ENCODE assay signal across 13 cellular contexts in genomic region chr3:149247025-149247710, GRCh38. TPM values are rescaled to one million over a fixed set of nuclear protein-coding genes. Genes with fewer than 3 reads are reported as not detected.
DNase-seq lines count a peak whose midpoint lies in the region; ATAC-seq and TF ChIP-seq lines count a peak whose summit lies in the region.
"Had no signal": no experiment of that assay in that cellular context is flagged by ENCODE, and none has a peak within 500 bp of the region (broad histone marks: within the 10 kb centered on the region; RNA-seq: fewer than 3 reads in every experiment).

No MANE protein-coding gene starts in this region.

- ATAC-seq in HG03108 (IDR thresholded peaks at IDR 0.05; ENCODE audit: unreplicated experiment) = no peak
- no peak for ATAC-seq in GM19328 (IDR thresholded peaks at IDR 0.05; ENCODE audit: unreplicated experiment)

- H4K20me1 ChIP-seq in Karpas-422 (ENCODE audit: insufficient read depth, low read depth, low read length) = no peaks in the 10 kb centered on the region

- peak overlapping the region; percentile 51 for H2AFZ ChIP-seq in Karpas-422 (ENCODE audit: low read length)

- no peak overlapping the region for H2BK120ac ChIP-seq in mesendoderm (ENCODE audit: low read depth, low read length)

- H3K79me2 ChIP-seq in Karpas-422 (ENCODE audit: low read length) = no peaks in the 10 kb centered on the region
- no peaks in the 10 kb centered on the region for H3K79me2 ChIP-seq in mesendoderm (ENCODE audit: control insufficient read depth, insufficient read depth, low read length)

- WGBS in mesendoderm (ENCODE audit: extremely low coverage, insufficient coverage, low lambda C conversion rate) = no CpG with 5 or more reads among the region's 6 CpGs

- DNase-seq in AG08395 (ENCODE audit: low spot score) (peak; percentile 21), Karpas-422 (peak; percentile 62), cardiac fibroblast (ENCODE audit: low read depth in 2 of 2) (peak; percentile 26 to 70), mesendoderm (no peak), inferior parietal cortex (ENCODE audit: extremely low spot score) (no peak)
- no peak for DNase-seq in activated T-cell treated with anti-CD3 and anti-CD28 coated beads, Interleukin-2, amount 50 U/mL, for 48 hours
- DNase-seq: activated T-cell treated with anti-CD3 and anti-CD28 coated beads, Interleukin-2, amount 50 U/mL, for 1 hour; caudate nucleus had no signal

- no peak overlapping the region for H3K23ac ChIP-seq in mesendoderm (ENCODE audit: low read length)

- no peak overlapping the region for H3K56ac ChIP-seq in mesendoderm (ENCODE audit: low read length)

- peak overlapping the region; percentile 37 for H3K4ac ChIP-seq in mesendoderm (ENCODE audit: low read depth, low read length)

- no peaks in the 10 kb centered on the region for H3K36me3 ChIP-seq in Karpas-422 (ENCODE audit: insufficient read depth, low read length)
- no peaks in the 10 kb centered on the region for H3K36me3 ChIP-seq in mesendoderm (ENCODE audit: control insufficient read depth, insufficient read depth, low read length)

- H3K79me1 ChIP-seq in mesendoderm (ENCODE audit: low read length) = no peaks in the 10 kb centered on the region

- H4K5ac ChIP-seq in mesendoderm (ENCODE audit: low read length) = no peak overlapping the region

- TF ChIP-seq CTCF in cardiac fibroblast (IDR thresholded peaks at IDR 0.05; ENCODE audit: low read depth, low read length) = no peak

- H3K4me1 ChIP-seq in Karpas-422 (ENCODE audit: low read length) = peaks cover 76% of the 10 kb centered on the region
- H3K4me1 ChIP-seq in mesendoderm (ENCODE audit: control insufficient read depth, low read depth, low read length) = no peaks in the 10 kb centered on the region

- H3K4me3 ChIP-seq in Karpas-422 (ENCODE audit: low read length) = peak overlapping the region; percentile 50
- no peak overlapping the region for H3K4me3 ChIP-seq in cardiac fibroblast (replicated peaks in 1 of 2; ENCODE audit: low read depth in 2 of 2, low read length in 2 of 2)
- no peak overlapping the region for H3K4me3 ChIP-seq in mesendoderm (ENCODE audit: low read length)

- no peak overlapping the region for H3K18ac ChIP-seq in mesendoderm (ENCODE audit: low read length)

- no peak overlapping the region for H4K8ac ChIP-seq in mesendoderm (ENCODE audit: low read depth, low read length)

- H3K27me3 ChIP-seq in Karpas-422 (ENCODE audit: low read length) = no peaks in the 10 kb centered on the region
- no peaks in the 10 kb centered on the region for H3K27me3 ChIP-seq in mesendoderm (ENCODE audit: insufficient read depth, low read length, poor library complexity)

- no peaks in the 10 kb centered on the region for H3K9me2 ChIP-seq in Karpas-422 (replicated peaks; ENCODE audit: insufficient read depth, low read length)

- peak overlapping the region; percentile 30; the same call in 1 of the 2 replicates for H3K9ac ChIP-seq in Karpas-422 (ENCODE audit: low read length)
- H3K9ac ChIP-seq in mesendoderm (ENCODE audit: low read length) = no peak overlapping the region

- no peak overlapping the region for H2BK15ac ChIP-seq in mesendoderm (replicated peaks; ENCODE audit: low read depth)

- peak overlapping the region; percentile 88 for H3K4me2 ChIP-seq in Karpas-422 (ENCODE audit: low read depth, low read length, poor library complexity, severe bottlenecking)
- H3K4me2 ChIP-seq in mesendoderm (ENCODE audit: low read length) = no peak overlapping the region

- no peak overlapping the region for H2BK5ac ChIP-seq in mesendoderm (ENCODE audit: low read length)

- H2AK5ac ChIP-seq in mesendoderm (ENCODE audit: low read length) = no peak overlapping the region

- H3K27ac ChIP-seq in Karpas-422 (ENCODE audit: low read length) (peak overlapping the region; percentile 79), mesendoderm (ENCODE audit: low read depth, low read length) (no peak overlapping the region)

- no peaks in the 10 kb centered on the region for H3K9me3 ChIP-seq in Karpas-422 (ENCODE audit: low read length)

RNA-seq across cellular contexts. Expression of gene CP, which starts 25.5 kb away (rescaled TPM):
- not detected in 2 replicates for total RNA-seq in Karpas-422 (2014; rRNA removed; shearing (Covaris generic); ENCODE audit: low replicate concordance)
- 2.4 TPM for polyA plus RNA-seq in mesendoderm (2013, experiment 1 of 2)
- 2.6 TPM for polyA plus RNA-seq in mesendoderm (2013, experiment 2 of 2)
- total RNA-seq: glomerular endothelial cell, RPMI7951 had no signal
- polyA plus RNA-seq: CD14-positive monocyte had no signal

Comparison
In these comparisons a context has a peak if more than half of its experiments do, and no peak if none do; other contexts are left out.
1. DNase-seq: peak in AG08395 (single experiment), Karpas-422 (single experiment) and cardiac fibroblast (2 of 2); none in mesendoderm (single experiment), activated T-cell treated with anti-CD3 and anti-CD28 coated beads, Interleukin-2, amount 50 U/mL, for 48 hours (0 of 2) and inferior parietal cortex (single experiment).